Comparison of ENCODE assay signal across 1 cellular context in the genomic region with DNA sequence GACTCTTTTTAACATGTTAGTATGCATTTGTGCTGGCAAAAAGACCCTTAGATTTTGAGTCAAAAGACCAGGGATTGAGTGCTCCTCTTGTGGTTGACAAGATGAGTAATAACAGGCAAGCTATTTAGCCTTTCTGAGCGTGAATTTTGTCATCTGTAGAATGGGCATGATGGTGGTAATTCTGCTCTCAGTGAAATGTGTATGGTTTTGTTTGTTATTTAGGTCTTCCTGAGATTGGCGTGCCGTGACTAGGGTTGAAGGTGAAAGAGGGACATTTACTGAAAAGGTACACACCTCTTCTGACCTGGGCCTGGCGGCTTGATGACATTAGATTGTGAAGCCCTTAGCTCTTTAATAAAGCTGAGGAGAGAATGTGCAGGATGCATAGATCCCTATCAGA.
TF ChIP-seq lines count a peak whose summit lies in the region.

No MANE protein-coding gene starts in this region.

TF ChIP-seq in GM23338, 12 proteins besides CTCF, POLR2A, EP300 and RAD21 (continued from another document):
- TF ChIP-seq ZNF462 (CRISPR knock-in tag; IDR thresholded peaks at IDR 0.05) (no peak), EZH2 (IDR thresholded peaks at IDR 0.05; ENCODE audit: low read depth, unreplicated experiment) (no peak), CREB1 (CRISPR knock-in tag; IDR thresholded peaks at IDR 0.05; ENCODE audit: low read depth) (no peak), NANOG (IDR thresholded peaks at IDR 0.05; ENCODE audit: borderline replicate concordance) (no peak), ZNF331 (CRISPR knock-in tag; IDR thresholded peaks at IDR 0.05; ENCODE audit: low read depth) (no peak), EZH2phosphoT487 (IDR thresholded peaks at IDR 0.05; ENCODE audit: unreplicated experiment) (no peak), POLR2AphosphoS5 (IDR thresholded peaks at IDR 0.05; ENCODE audit: low read depth) (no peak), STAT1 (IDR thresholded peaks at IDR 0.05; ENCODE audit: unreplicated experiment) (no peak), REST (IDR thresholded peaks at IDR 0.05; ENCODE audit: unreplicated experiment) (no peak), ETS1 (IDR thresholded peaks at IDR 0.05) (no peak)
